ENCODE assay signal across 1 cellular context in the genomic region with DNA sequence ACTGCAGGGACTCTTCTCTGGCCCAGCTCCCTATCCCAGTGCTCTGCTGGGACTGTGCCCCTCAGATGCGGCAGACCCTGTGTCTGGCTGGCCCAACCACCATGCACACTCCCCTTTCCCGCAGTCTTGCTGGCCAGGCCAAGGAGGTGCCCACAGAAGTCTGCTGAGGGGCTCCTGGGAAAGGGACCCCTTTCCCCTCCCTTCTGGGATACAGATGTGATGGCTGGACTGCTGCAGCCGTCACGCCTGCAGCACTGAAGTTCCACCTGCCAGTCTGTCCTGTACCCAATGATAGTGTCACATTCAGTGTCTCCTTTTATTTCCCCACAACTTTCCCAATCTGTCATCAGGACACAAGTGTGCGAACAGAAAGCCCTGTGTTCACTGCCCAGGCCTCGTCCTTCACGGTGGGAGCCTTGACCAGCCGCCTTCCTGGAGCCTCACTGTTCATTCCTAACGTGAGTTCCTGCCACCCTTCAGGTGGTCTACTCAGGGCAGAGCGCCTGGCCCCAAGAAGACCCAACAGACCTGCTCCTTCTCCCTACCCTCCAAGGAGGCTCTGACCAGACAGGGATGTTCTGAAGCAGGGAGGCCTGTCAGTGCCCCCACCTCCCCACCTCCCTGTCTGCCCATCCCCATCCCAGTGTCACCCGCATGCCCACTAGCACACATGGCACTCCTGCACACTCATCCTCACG.
TF ChIP-seq lines count a peak whose summit lies in the region.

No MANE protein-coding gene starts in this region.

TF ChIP-seq in H1, 55 proteins besides CTCF, POLR2A, EP300 and RAD21:
- TF ChIP-seq SUZ12 (IDR thresholded peaks at IDR 0.05; ENCODE audit: low read length) (no peak), NRF1 (IDR thresholded peaks at IDR 0.05; ENCODE audit: low read depth, low read length) (no peak), POU5F1 (IDR thresholded peaks at IDR 0.05; ENCODE audit: low read depth, low read length) (no peak), SIX5 (IDR thresholded peaks at IDR 0.05; ENCODE audit: low read depth, low read length) (no peak), CEBPB (IDR thresholded peaks at IDR 0.05; ENCODE audit: low read depth, low read length) (no peak), HDAC6 (IDR thresholded peaks at IDR 0.05; ENCODE audit: low read depth, low read length) (no peak), RXRA (IDR thresholded peaks at IDR 0.05; ENCODE audit: insufficient read depth, low read depth, low read length) (no peak), JUND (IDR thresholded peaks at IDR 0.05; ENCODE audit: low read length) (no peak), CTBP2 (IDR thresholded peaks at IDR 0.05; ENCODE audit: borderline replicate concordance, insufficient read depth, insufficient read length, low read length) (no peak), BCL11A (IDR thresholded peaks at IDR 0.05; ENCODE audit: low read depth in 2 of 2, low read length in 2 of 2) (no peak), YY1 (IDR thresholded peaks at IDR 0.05; ENCODE audit: low read depth, low read length) (no peak), FOSL1 (IDR thresholded peaks at IDR 0.05; ENCODE audit: insufficient read depth, low read depth, low read length) (no peak), SAP30 (IDR thresholded peaks at IDR 0.05; ENCODE audit: insufficient read depth, insufficient replicate concordance, low read length) (no peak), CBX8 (IDR thresholded peaks at IDR 0.05; ENCODE audit: borderline replicate concordance, low read depth, low read length) (no peak), GTF2F1 (IDR thresholded peaks at IDR 0.05; ENCODE audit: borderline replicate concordance, low read depth, low read length) (no peak), TAF7 (optimal IDR thresholded peaks at IDR 0.05; ENCODE audit: borderline replicate concordance, low read depth, low read length) (no peak), EZH2 (IDR thresholded peaks at IDR 0.05; ENCODE audit: low read depth, low read length, severe bottlenecking) (no peak), USF2 (IDR thresholded peaks at IDR 0.05; ENCODE audit: low read length) (no peak)
